Comparison of ENCODE assay signal across 9 cellular contexts in genomic region chr13:24280722-24281121, GRCh38. TPM values are rescaled to one million over a fixed set of nuclear protein-coding genes. Genes with fewer than 3 reads are reported as not detected.
A peak's percentile ranks its signal among the peaks of the same experiment; 100 is the strongest.
DNase-seq lines count a peak whose midpoint lies in the region; ATAC-seq and TF ChIP-seq lines count a peak whose summit lies in the region.
"Had no signal": no experiment of that assay in that cellular context is flagged by ENCODE, and none has a peak within 500 bp of the region (broad histone marks: within the 10 kb centered on the region; RNA-seq: fewer than 3 reads in every experiment).

No MANE protein-coding gene starts in this region.

- peak; percentile 88 for DNase-seq in CD14-positive monocyte (ENCODE audit: low spot score)
- DNase-seq in GM20000 (ENCODE audit: low spot score): peak; percentile 57
- DNase-seq in NB4 (ENCODE audit: low read depth): peak; percentile 24
- peak; percentile 50 for DNase-seq in left kidney (ENCODE audit: low read depth, low spot score)
- DNase-seq in NCI-H2171 (lab: John Stamatoyannopoulos, UW): no peak
- DNase-seq in uterus: no peak
- no peak for DNase-seq in OCI-M1 (lab: John Stamatoyannopoulos, UW)
- DNase-seq: psoas muscle had no signal

- H3K9me3 Mint-ChIP-seq in CD14-positive monocyte: peaks cover 0 to 2% (median 0%) of the 10 kb centered on the region in 7 donors

- no peaks in the 10 kb centered on the region for H3K27me3 Mint-ChIP-seq in CD14-positive monocyte (ENCODE audit: low read depth in 3 of 3)

- no peak overlapping the region for H3K27ac ChIP-seq in uterus
- H3K27ac ChIP-seq: psoas muscle had no signal

- no peaks in the 10 kb centered on the region for H3K27me3 ChIP-seq in uterus

- H3K4me3 ChIP-seq in NB4 (ENCODE audit: low read depth, low read length) (no peak overlapping the region), uterus (no peak overlapping the region)
- H3K4me3 ChIP-seq: psoas muscle had no signal

- H3K36me3 ChIP-seq in uterus: no peaks in the 10 kb centered on the region

- no peak for ATAC-seq in GM21737 (IDR thresholded peaks at IDR 0.05; ENCODE audit: unreplicated experiment)
- ATAC-seq: psoas muscle had no signal

- no peak for TF ChIP-seq POLR2A in NB4 (IDR thresholded peaks at IDR 0.05; ENCODE audit: extremely low read depth, insufficient read length)
- no peak for TF ChIP-seq POLR2A in uterus (IDR thresholded peaks at IDR 0.05)

- intact Hi-C loops in CD14-positive monocyte (cut with micrococcal nuclease) (loop anchor here (5.0 to 10.0 kb wide), 2 partner anchors 33 to 234 kb away; partner anchors contain the start of gene PARP4 (in 1 of the 2)), uterus (cut with DNase I; ENCODE audit: low total_unique reads) (no loop called here)

- peak overlapping the region; percentile 24 to 76 for H3K4me3 Mint-ChIP-seq in CD14-positive monocyte

- TF ChIP-seq CTCF in CD14-positive monocyte (IDR thresholded peaks at IDR 0.05) (no peak), GM20000 (IDR thresholded peaks at IDR 0.05; ENCODE audit: extremely low read depth, missing control alignments) (no peak), NB4 (IDR thresholded peaks at IDR 0.05; ENCODE audit: low read depth, low read length) (no peak), uterus (IDR thresholded peaks at IDR 0.05) (no peak)

- H3K4me1 ChIP-seq in uterus: no peaks in the 10 kb centered on the region
- H3K4me1 ChIP-seq: psoas muscle had no signal

- peaks cover 59 to 67% of the 10 kb centered on the region in 2 donors for H3K36me3 Mint-ChIP-seq in CD14-positive monocyte

- H3K9me3 ChIP-seq in uterus: no peaks in the 10 kb centered on the region
- H3K9me3 ChIP-seq: psoas muscle had no signal

- peaks cover 65% of the 10 kb centered on the region for H3K4me1 Mint-ChIP-seq in CD14-positive monocyte

- peak overlapping the region; percentile 89 to 99 (median 97) for H3K27ac Mint-ChIP-seq in CD14-positive monocyte

RNA-seq across cellular contexts. Expression of gene C1QTNF9, which starts 28.7 kb away (rescaled TPM):
- polyA plus RNA-seq in CD14-positive monocyte: not detected
- under 1 TPM in 2 of 4 donors, not detected in 2; 0.28 to 0.70 TPM for total RNA-seq in uterus

Comparison
In these comparisons a context has a peak if more than half of its experiments do, and no peak if none do; other contexts are left out.
1. DNase-seq: peak in CD14-positive monocyte (single experiment), GM20000 (single experiment), NB4 (single experiment) and left kidney (single experiment); none in NCI-H2171 (single experiment), uterus (0 of 2) and OCI-M1 (single experiment).